Comparison of ENCODE assay signal across 9 cellular contexts in the genomic region with DNA sequence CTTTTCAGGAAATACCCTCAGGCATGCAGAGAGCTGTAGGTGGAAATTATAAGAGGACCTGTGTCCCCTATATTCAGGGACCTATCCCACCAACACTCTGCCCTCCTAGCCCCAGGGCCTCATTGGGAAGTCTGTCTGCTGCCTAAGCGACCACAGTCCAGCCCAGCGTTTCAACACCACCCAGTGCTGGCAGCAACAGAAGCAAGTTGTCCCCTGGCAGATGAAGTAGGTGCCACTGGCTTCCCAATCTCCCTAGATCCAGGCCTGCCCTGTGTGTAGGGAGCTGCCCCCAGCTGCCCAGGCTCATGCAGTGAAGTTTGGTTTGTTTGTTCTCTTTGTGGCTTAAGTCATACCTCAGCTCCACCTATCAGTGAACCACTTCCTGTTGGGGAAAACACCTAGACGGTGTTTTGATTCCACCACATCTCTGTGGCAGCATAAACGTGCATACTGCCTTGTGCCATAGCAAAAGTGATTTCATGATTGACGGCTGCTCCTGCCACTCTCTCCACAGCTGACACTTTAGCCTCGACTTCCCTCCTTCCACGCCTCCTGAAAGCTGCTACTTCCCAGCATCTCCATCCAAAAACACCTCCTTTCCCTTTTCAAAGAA. TPM values are rescaled to one million over a fixed set of nuclear protein-coding genes. Genes with fewer than 3 reads are reported as not detected.
DNase-seq lines count a peak whose midpoint lies in the region; ATAC-seq, FAIRE-seq and TF ChIP-seq lines count a peak whose summit lies in the region.
"Had no signal": no experiment of that assay in that cellular context is flagged by ENCODE, and none has a peak within 500 bp of the region (broad histone marks: within the 10 kb centered on the region; RNA-seq: fewer than 3 reads in every experiment).

No MANE protein-coding gene starts in this region.

- peak; percentile 96 for ATAC-seq in activated CD8-positive, alpha-beta memory T cell treated with anti-CD3 and anti-CD28 coated beads, Interleukin-2, amount 10 ng/mL, durations not matched to agents 7 days and 5 days
- peak; percentile 99 for ATAC-seq in stimulated activated naive CD8-positive, alpha-beta T cell treated with anti-CD3 and anti-CD28 coated beads, Interleukin-15, Interleukin-2, amounts not matched to agents 100 U/mL and 50 U/mL, for 24 hours

- no peaks in the 10 kb centered on the region for H3K27me3 ChIP-seq in MG63

- in situ Hi-C loops in GM13976 (cut with MboI; ENCODE audit: low sequenced_read_pairs, unreplicated experiment), result no loop called here

- H3K27ac Mint-ChIP-seq in activated CD8-positive, alpha-beta memory T cell treated with anti-CD3 and anti-CD28 coated beads, Interleukin-2, amount 10 ng/mL, durations not matched to agents 7 days and 5 days, result peak overlapping the region; percentile 29
- H3K27ac Mint-ChIP-seq: nephron had no signal

- H3K36me3 ChIP-seq in MG63, result no peaks in the 10 kb centered on the region

- TF ChIP-seq CTCF in GM13976 (IDR thresholded peaks at IDR 0.05; ENCODE audit: borderline replicate concordance, control extremely low read depth, extremely low read depth, insufficient read depth, missing control alignments), result no peak

- H3K4me1 Mint-ChIP-seq in activated CD8-positive, alpha-beta memory T cell treated with anti-CD3 and anti-CD28 coated beads, Interleukin-2, amount 10 ng/mL, durations not matched to agents 7 days and 5 days, result peaks cover 29% of the 10 kb centered on the region
- H3K4me1 Mint-ChIP-seq: nephron had no signal

- peak overlapping the region; percentile 22 for H3K4me3 Mint-ChIP-seq in activated CD8-positive, alpha-beta memory T cell treated with anti-CD3 and anti-CD28 coated beads, Interleukin-2, amount 10 ng/mL, durations not matched to agents 7 days and 5 days
- H3K4me3 Mint-ChIP-seq: nephron had no signal

- no peak overlapping the region for H3K4me3 ChIP-seq in MG63

- no peaks in the 10 kb centered on the region for H3K9me3 Mint-ChIP-seq in activated CD8-positive, alpha-beta memory T cell treated with anti-CD3 and anti-CD28 coated beads, Interleukin-2, amount 10 ng/mL, durations not matched to agents 7 days and 5 days (ENCODE audit: low read depth)
- H3K9me3 Mint-ChIP-seq: nephron had no signal

- CTCF ChIA-PET in activated CD8-positive, alpha-beta memory T cell treated with anti-CD3 and anti-CD28 coated beads, Interleukin-2, amount 10 ng/mL, durations not matched to agents 7 days and 5 days (lab: Charles Lee), result interaction anchor here (0.8 to 2.5 kb wide), 8 partner anchors 10 to 422 kb away, joined by 3 to 21 read pairs (median 4); a partner anchor contains a TSS

- no peak for TF ChIP-seq POLR2A in H54 (IDR thresholded peaks at IDR 0.05; ENCODE audit: low read depth, low read length)

- H3K36me3 Mint-ChIP-seq in activated CD8-positive, alpha-beta memory T cell treated with anti-CD3 and anti-CD28 coated beads, Interleukin-2, amount 10 ng/mL, durations not matched to agents 7 days and 5 days, result no peaks in the 10 kb centered on the region

- peak; percentile 92 for DNase-seq in GM13976 (ENCODE audit: low spot score)
- DNase-seq in H54 (ENCODE audit: insufficient read length, low spot score), result peak; percentile 63
- peak; percentile 68 for DNase-seq in LoVo (ENCODE audit: low spot score)
- peak; percentile 89 for DNase-seq in activated CD8-positive, alpha-beta memory T cell treated with anti-CD3 and anti-CD28 coated beads, Interleukin-2, amount 10 ng/mL, durations not matched to agents 7 days and 5 days
- DNase-seq in iris pigment epithelial cell (ENCODE audit: low read depth), result peak; percentile 50
- DNase-seq in stimulated activated naive CD8-positive, alpha-beta T cell treated with anti-CD3 and anti-CD28 coated beads, Interleukin-15, Interleukin-2, amounts not matched to agents 100 U/mL and 50 U/mL, for 24 hours, result peak; percentile 68
- no peak for DNase-seq in MG63
- DNase-seq in DMS 273 (lab: John Stamatoyannopoulos, UW; ENCODE audit: unreplicated experiment), result no peak

- H3K27me3 Mint-ChIP-seq in activated CD8-positive, alpha-beta memory T cell treated with anti-CD3 and anti-CD28 coated beads, Interleukin-2, amount 10 ng/mL, durations not matched to agents 7 days and 5 days, result peaks cover 24% of the 10 kb centered on the region

- peak; percentile 11 for FAIRE-seq in H54 (lab: Jason Lieb, UNC)

- H3K9me3 ChIP-seq in MG63, result no peaks in the 10 kb centered on the region

RNA-seq across cellular contexts. Expression of a gene that starts 8.1 kb away (rescaled TPM):
- total RNA-seq in activated CD8-positive, alpha-beta memory T cell treated with anti-CD3 and anti-CD28 coated beads, Interleukin-2, amount 10 ng/mL, durations not matched to agents 7 days and 5 days, result not detected
- not detected in 2 replicates for total RNA-seq in MG63 (2014; rRNA removed; shearing (Covaris generic); ENCODE audit: low replicate concordance)

RNA-seq across cellular contexts. Expression of a gene that starts 14.9 kb away (rescaled TPM):
- total RNA-seq in activated CD8-positive, alpha-beta memory T cell treated with anti-CD3 and anti-CD28 coated beads, Interleukin-2, amount 10 ng/mL, durations not matched to agents 7 days and 5 days, result 10 to 100 TPM; 50.4 to 58.7 TPM
- 1.3 and 5.5 TPM in 2 replicates for total RNA-seq in MG63 (2014; rRNA removed; shearing (Covaris generic); ENCODE audit: low replicate concordance)

RNA-seq across cellular contexts. Expression of a gene that starts 27.0 kb away (rescaled TPM):
- 100 to 1,000 TPM; 103 to 106 TPM for total RNA-seq in activated CD8-positive, alpha-beta memory T cell treated with anti-CD3 and anti-CD28 coated beads, Interleukin-2, amount 10 ng/mL, durations not matched to agents 7 days and 5 days
- total RNA-seq in MG63 (2014; rRNA removed; shearing (Covaris generic); ENCODE audit: low replicate concordance), result 74.2 and 113 TPM in 2 replicates

RNA-seq across cellular contexts. Expression of a gene that starts 44.0 kb away (rescaled TPM):
- total RNA-seq in activated CD8-positive, alpha-beta memory T cell treated with anti-CD3 and anti-CD28 coated beads, Interleukin-2, amount 10 ng/mL, durations not matched to agents 7 days and 5 days, result not detected
- not detected in 2 replicates for total RNA-seq in MG63 (2014; rRNA removed; shearing (Covaris generic); ENCODE audit: low replicate concordance)

Comparison
In these comparisons a context has a peak if more than half of its experiments do, and no peak if none do; other contexts are left out.
1. DNase-seq: peak in GM13976 (single experiment), H54 (single experiment), LoVo (single experiment), activated CD8-positive, alpha-beta memory T cell treated with anti-CD3 and anti-CD28 coated beads, Interleukin-2, amount 10 ng/mL, durations not matched to agents 7 days and 5 days (single experiment), iris pigment epithelial cell (single experiment) and stimulated activated naive CD8-positive, alpha-beta T cell treated with anti-CD3 and anti-CD28 coated beads, Interleukin-15, Interleukin-2, amounts not matched to agents 100 U/mL and 50 U/mL, for 24 hours (single experiment); none in MG63 (single experiment) and DMS 273 (single experiment).